In the genomic region with DNA sequence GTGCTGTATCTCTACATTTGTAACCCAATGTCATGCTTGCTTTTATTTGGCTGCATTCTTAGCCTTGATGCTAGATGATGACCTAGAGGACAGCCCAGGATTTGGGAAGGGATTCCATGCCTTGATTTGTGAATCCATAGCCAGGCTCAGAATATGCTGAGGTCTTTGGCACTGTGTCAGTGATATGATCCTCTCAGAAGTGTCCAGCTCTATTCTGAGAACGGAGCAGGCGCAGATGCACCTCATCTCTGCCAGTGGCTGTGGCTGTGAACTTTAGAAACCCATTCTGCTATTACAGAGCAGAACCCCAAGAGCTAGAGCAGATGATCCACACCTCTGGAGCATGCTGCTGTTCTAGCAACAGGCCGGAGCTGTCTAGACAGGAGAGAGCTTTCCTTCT, we compare ENCODE assay signal across 16 cellular contexts.
"Had no signal": no experiment of that assay in that cellular context is flagged by ENCODE, and none has a peak within 500 bp of the region (broad histone marks: within the 10 kb centered on the region; RNA-seq: fewer than 3 reads in every experiment).

No MANE protein-coding gene starts in this region.

- DNase-seq: activated B cell treated with CpG ODN at 0.5 μM for 24 hours; activated CD4-positive, alpha-beta T cell treated with anti-CD3 and anti-CD28 coated beads for 48 hours; activated CD8-positive, alpha-beta T cell treated with anti-CD3 and anti-CD28 coated beads for 36 hours; activated effector memory CD4-positive, alpha-beta T cell treated with Interleukin-2 at 50 U/mL for 16 hours; activated T-cell treated with anti-CD3 and anti-CD28 coated beads, Interleukin-2, amount 50 U/mL, for 4 hours; adrenal gland; body of pancreas; cerebellar nuclear complex; dermis blood vessel endothelial cell; occipital lobe; sigmoid colon; stimulated activated CD4-positive, alpha-beta T cell treated with anti-CD3 and anti-CD28 coated beads, Interleukin-2, amount 100 ng/mL, for 24 hours; SW 1271; transverse colon had no signal

- ATAC-seq: activated CD8-positive, alpha-beta T cell treated with anti-CD3 and anti-CD28 coated beads for 36 hours; activated T-cell treated with anti-CD3 and anti-CD28 coated beads, Interleukin-2, amount 50 U/mL, for 4 hours; body of pancreas; left lobe of liver; stimulated activated memory B cell treated with anti-CD40 and anti-IgM and Interleukin-4, amounts not matched to agents 10 μg/mL and 1 μg/mL and 100 μg/mL, for 72 hours had no signal
